9 cellular contexts compared by ENCODE assay signal in genomic region chr14:95500772-95501401, GRCh38. TPM values are rescaled to one million over a fixed set of nuclear protein-coding genes. Genes with fewer than 3 reads are reported as not detected.
A peak's percentile ranks its signal among the peaks of the same experiment; 100 is the strongest.
DNase-seq lines count a peak whose midpoint lies in the region; ATAC-seq and TF ChIP-seq lines count a peak whose summit lies in the region.
"Had no signal": no experiment of that assay in that cellular context is flagged by ENCODE, and none has a peak within 500 bp of the region (broad histone marks: within the 10 kb centered on the region; RNA-seq: fewer than 3 reads in every experiment).

No MANE protein-coding gene starts in this region.

- DNase-seq in AG10803 (ENCODE audit: low read depth) = peak; percentile 85
- DNase-seq in LHCN-M2 (ENCODE audit: low read depth) = peak; percentile 81
- DNase-seq in dedifferentiated amniotic fluid mesenchymal stem cell (ENCODE audit: extremely low spot score) = peak; percentile 81
- no peak for DNase-seq in naive thymus-derived CD4-positive, alpha-beta T cell
- DNase-seq in NCI-H774 (lab: John Stamatoyannopoulos, UW) = no peak
- DNase-seq in NK-92 (lab: John Stamatoyannopoulos, UW; ENCODE audit: unreplicated experiment) = no peak
- DNase-seq: NCI-H510A had no signal

- no peaks in the 10 kb centered on the region for H3K27me3 Mint-ChIP-seq in naive thymus-derived CD4-positive, alpha-beta T cell

- H3K4me1 Mint-ChIP-seq in naive thymus-derived CD4-positive, alpha-beta T cell = peaks cover 47 to 85% (median 77%) of the 10 kb centered on the region in 7 donors

- peak overlapping the region in 5 of 9 donors; percentile 3 to 71 (median 33) for H3K27ac Mint-ChIP-seq in naive thymus-derived CD4-positive, alpha-beta T cell

- H3K27me3 ChIP-seq in naive thymus-derived CD4-positive, alpha-beta T cell (ENCODE audit: control insufficient read depth in 2 of 2, insufficient read depth in 2 of 2, low read length in 2 of 2) = no peaks in the 10 kb centered on the region

- H3K9me3 Mint-ChIP-seq in naive thymus-derived CD4-positive, alpha-beta T cell = no peaks in the 10 kb centered on the region

- H3K4me3 Mint-ChIP-seq in naive thymus-derived CD4-positive, alpha-beta T cell = no peak overlapping the region

- TF ChIP-seq CTCF in AG10803 (conservative IDR thresholded peaks at IDR 0.05; ENCODE audit: low read length) = no peak; the same call in 1 of the 2 replicates

- no peak for ATAC-seq in naive thymus-derived CD4-positive, alpha-beta T cell
- ATAC-seq in GM21390 (IDR thresholded peaks at IDR 0.05; ENCODE audit: unreplicated experiment) (no peak), HG02885 (IDR thresholded peaks at IDR 0.05; ENCODE audit: poor library complexity, unreplicated experiment) (no peak)

- POLR2A ChIA-PET in naive thymus-derived CD4-positive, alpha-beta T cell (lab: Charles Lee) = interaction anchor here (1.0 kb wide), 1 partner anchor 66 kb away, joined by 3 read pairs; no protein-coding TSS in a partner anchor

- no peak overlapping the region for H3K27ac ChIP-seq in naive thymus-derived CD4-positive, alpha-beta T cell (ENCODE audit: low read depth, low read length)

- peaks cover 0 to 32% (median 0%) of the 10 kb centered on the region in 3 experiments for H3K36me3 ChIP-seq in naive thymus-derived CD4-positive, alpha-beta T cell (ENCODE audit: control insufficient read depth in 2 of 3, insufficient read depth in 3 of 3, low read length in 3 of 3)

- intact Hi-C loops in naive thymus-derived CD4-positive, alpha-beta T cell (cut with micrococcal nuclease) = no loop called here

- H3K4me3 ChIP-seq in AG10803 (ENCODE audit: low read length) = no peak overlapping the region
- H3K4me3 ChIP-seq in naive thymus-derived CD4-positive, alpha-beta T cell (ENCODE audit: low read length) = no peak overlapping the region

- H3K36me3 Mint-ChIP-seq in naive thymus-derived CD4-positive, alpha-beta T cell = peaks cover 6 to 17% (median 11%) of the 10 kb centered on the region in 5 donors

- H3K4me1 ChIP-seq in naive thymus-derived CD4-positive, alpha-beta T cell (ENCODE audit: control insufficient read depth in 2 of 2, insufficient read depth in 2 of 2, low read length in 2 of 2) = peaks cover 17 to 37% of the 10 kb centered on the region in 2 donors

- no peaks in the 10 kb centered on the region for H3K9me3 ChIP-seq in naive thymus-derived CD4-positive, alpha-beta T cell (ENCODE audit: control insufficient read depth in 2 of 3, low read length in 3 of 3)

- CTCF ChIA-PET in naive thymus-derived CD4-positive, alpha-beta T cell (lab: Charles Lee) = interaction anchor here (0.7 kb wide), 1 partner anchor 608 kb away, joined by 3 read pairs; no protein-coding TSS in a partner anchor

RNA-seq across cellular contexts. Expression of gene SYNE3, which starts 15.6 kb away (rescaled TPM):
- total RNA-seq in LHCN-M2 (2014; rRNA removed) = 8.4 and 12.5 TPM in 2 replicates
- polyA plus RNA-seq in LHCN-M2 (2012) = 3.2 TPM
- 10 to 100 TPM; 46.7 to 83.9 (median 52.5) TPM for total RNA-seq in naive thymus-derived CD4-positive, alpha-beta T cell
- 1 to 10 TPM; 6.8 to 7.0 TPM for polyA plus RNA-seq in naive thymus-derived CD4-positive, alpha-beta T cell

RNA-seq across cellular contexts. Expression of gene GLRX5, which starts 34.0 kb away (rescaled TPM):
- total RNA-seq in LHCN-M2 (2014; rRNA removed) = 39.9 and 46.9 TPM in 2 replicates
- 37.3 TPM for polyA plus RNA-seq in LHCN-M2 (2012)
- total RNA-seq in naive thymus-derived CD4-positive, alpha-beta T cell = 10 to 100 TPM; 12.3 to 31.6 (median 19.8) TPM
- 10 to 100 TPM; 55.2 to 56.9 TPM for polyA plus RNA-seq in naive thymus-derived CD4-positive, alpha-beta T cell

Comparison
In these comparisons a context has a peak if more than half of its experiments do, and no peak if none do; other contexts are left out.
1. DNase-seq: peak in AG10803 (single experiment), LHCN-M2 (single experiment) and dedifferentiated amniotic fluid mesenchymal stem cell (single experiment); none in naive thymus-derived CD4-positive, alpha-beta T cell (0 of 9), NCI-H774 (single experiment) and NK-92 (single experiment).